ENCODE assay signal across 21 cellular contexts in genomic region chr18:55844373-55844772, GRCh38.
DNase-seq lines count a peak whose midpoint lies in the region; ATAC-seq and TF ChIP-seq lines count a peak whose summit lies in the region.
"Had no signal": no experiment of that assay in that cellular context is flagged by ENCODE, and none has a peak within 500 bp of the region (broad histone marks: within the 10 kb centered on the region; RNA-seq: fewer than 3 reads in every experiment).

No MANE protein-coding gene starts in this region.

- H2BK120ac ChIP-seq in IMR-90 (ENCODE audit: low read depth, low read length) (no peak overlapping the region), trophoblast cell (ENCODE audit: insufficient read depth, low read length, poor library complexity) (no peak overlapping the region)

- CTCF ChIA-PET in IMR-90 (lab: Yijun Ruan, JAX) (interaction anchor here (0.7 kb wide), 1 partner anchor 9 kb away, joined by 3 read pairs; no protein-coding TSS in a partner anchor), PC-3 (lab: Charles Lee) (interaction anchor here (0.5 kb wide), 1 partner anchor 424 kb away, joined by 5 read pairs; no protein-coding TSS in a partner anchor)

- H3K27me3 ChIP-seq in IMR-90 (ENCODE audit: control insufficient read depth, insufficient read depth, low read length) (no peaks in the 10 kb centered on the region), PC-3 (ENCODE audit: low read length) (no peaks in the 10 kb centered on the region), trophoblast cell (ENCODE audit: insufficient read depth, low read length) (no peaks in the 10 kb centered on the region)

- H3K4me2 ChIP-seq in IMR-90 (ENCODE audit: low read depth, low read length), result no peak overlapping the region
- no peak overlapping the region for H3K4me2 ChIP-seq in PC-3 (ENCODE audit: low read length)
- no peak overlapping the region for H3K4me2 ChIP-seq in trophoblast cell (ENCODE audit: low read length)

- TF ChIP-seq POLR2A in IMR-90 (IDR thresholded peaks at IDR 0.05; ENCODE audit: low read depth, low read length), result no peak

- no peak overlapping the region for H2BK15ac ChIP-seq in IMR-90 (ENCODE audit: low read depth, low read length)

- no peak overlapping the region for H3K56ac ChIP-seq in IMR-90 (ENCODE audit: extremely low read depth, insufficient read depth, low read length)

- no peak overlapping the region for H3K9ac ChIP-seq in IMR-90 (ENCODE audit: low read depth, low read length)
- H3K9ac ChIP-seq in PC-3 (ENCODE audit: low read length), result no peak overlapping the region
- H3K9ac ChIP-seq in trophoblast cell (ENCODE audit: low read length), result no peak overlapping the region

- no peak overlapping the region for H3K23ac ChIP-seq in IMR-90 (ENCODE audit: low read depth, low read length)
- no peak overlapping the region for H3K23ac ChIP-seq in trophoblast cell (ENCODE audit: low read length)

- H3K79me1 ChIP-seq in IMR-90 (ENCODE audit: low read depth in 1 of 2, low read length in 2 of 2) (no peaks in the 10 kb centered on the region), trophoblast cell (ENCODE audit: low read length) (peaks cover 2% of the 10 kb centered on the region)

- H2AFZ ChIP-seq in IMR-90 (replicated peaks; ENCODE audit: low read length, poor library complexity) (no peak overlapping the region), PC-3 (ENCODE audit: low read length) (no peak overlapping the region), trophoblast cell (ENCODE audit: insufficient read depth, low read length, poor library complexity) (no peak overlapping the region)

- H2BK5ac ChIP-seq in IMR-90 (ENCODE audit: low read depth, low read length, poor library complexity, severe bottlenecking) (no peak overlapping the region), trophoblast cell (ENCODE audit: low read depth, low read length, poor library complexity) (no peak overlapping the region)

- H3K14ac ChIP-seq in IMR-90 (replicated peaks; ENCODE audit: low read depth, low read length) (no peak overlapping the region), trophoblast cell (ENCODE audit: low read length) (no peak overlapping the region)

- ATAC-seq in IMR-90 (ENCODE audit: low read depth) (no peak), PC-3 (peak; percentile 67), GM21447 (IDR thresholded peaks at IDR 0.05; ENCODE audit: unreplicated experiment) (no peak)
- ATAC-seq: CD8-positive, alpha-beta T cell had no signal

- no peaks in the 10 kb centered on the region for H3K36me3 ChIP-seq in IMR-90 (ENCODE audit: control insufficient read depth, insufficient read depth, low read length)
- H3K36me3 ChIP-seq in PC-3 (ENCODE audit: low read depth, low read length), result no peaks in the 10 kb centered on the region
- H3K36me3 ChIP-seq in trophoblast cell (ENCODE audit: control insufficient read depth in 1 of 2, insufficient read depth in 2 of 2, low read length in 2 of 2), result no peaks in the 10 kb centered on the region

- no peak overlapping the region for H2BK20ac ChIP-seq in IMR-90 (ENCODE audit: low read depth, low read length)

- H3K18ac ChIP-seq in IMR-90 (ENCODE audit: low read depth, low read length) (no peak overlapping the region), trophoblast cell (ENCODE audit: low read length) (no peak overlapping the region)

- no peak overlapping the region for H2AK9ac ChIP-seq in IMR-90 (replicated peaks; ENCODE audit: low read depth, low read length, poor library complexity)

- H3K4ac ChIP-seq in IMR-90 (ENCODE audit: low read depth, low read length), result no peak overlapping the region
- no peak overlapping the region for H3K4ac ChIP-seq in trophoblast cell (ENCODE audit: low read depth, low read length)

- TF ChIP-seq RAD21 in IMR-90 (IDR thresholded peaks at IDR 0.05; ENCODE audit: low read length), result no peak

- H4K12ac ChIP-seq in trophoblast cell (ENCODE audit: low read depth, low read length), result no peak overlapping the region

- intact Hi-C loops in IMR-90 (cut with micrococcal nuclease) (no loop called here), PC-3 (cut with micrococcal nuclease) (no loop called here)

- no peak overlapping the region for H4K8ac ChIP-seq in IMR-90 (ENCODE audit: low read depth in 2 of 2, low read length in 2 of 2)
- no peak overlapping the region for H4K8ac ChIP-seq in trophoblast cell (ENCODE audit: low read depth, low read length)

- POLR2A ChIA-PET in IMR-90 (lab: Charles Lee; ENCODE audit: unreplicated experiment), result no interaction called here
- POLR2A ChIA-PET in PC-3 (lab: Charles Lee; ENCODE audit: unreplicated experiment), result interaction anchor here (0.6 to 0.7 kb wide), 2 partner anchors 13 to 81 kb away, joined by 4 to 5 read pairs; no protein-coding TSS in a partner anchor

- H4K20me1 ChIP-seq in IMR-90 (ENCODE audit: insufficient read depth, low read length), result no peaks in the 10 kb centered on the region
- H4K20me1 ChIP-seq in PC-3 (ENCODE audit: low read length), result no peaks in the 10 kb centered on the region

- H3K27ac ChIP-seq in IMR-90 (ENCODE audit: insufficient read depth, low read length), result no peak overlapping the region
- H3K27ac ChIP-seq in PC-3 (ENCODE audit: low read length), result no peak overlapping the region
- H3K27ac ChIP-seq in trophoblast cell (ENCODE audit: low read depth, low read length), result peak overlapping the region; percentile 16
- H3K27ac ChIP-seq: C4-2B, HL-60, SK-N-MC had no signal

- H3K4me1 ChIP-seq in IMR-90 (ENCODE audit: control insufficient read depth, insufficient read depth, low read length) (peaks cover 5% of the 10 kb centered on the region), PC-3 (ENCODE audit: insufficient read depth, low read length) (peaks cover 19% of the 10 kb centered on the region; the same call in 1 of the 2 replicates), trophoblast cell (ENCODE audit: control insufficient read depth in 1 of 2, insufficient read depth in 2 of 2, low read length in 2 of 2) (peaks cover 0 to 5% of the 10 kb centered on the region in 2 experiments)
- H3K4me1 ChIP-seq: Caco-2 had no signal

- H3K79me2 ChIP-seq in PC-3 (ENCODE audit: low read length), result no peaks in the 10 kb centered on the region
- no peaks in the 10 kb centered on the region for H3K79me2 ChIP-seq in trophoblast cell (ENCODE audit: control insufficient read depth, insufficient read depth, low read length, poor library complexity)

- no peak overlapping the region for H2BK12ac ChIP-seq in trophoblast cell (ENCODE audit: low read length)

- H3K9me1 ChIP-seq in IMR-90 (ENCODE audit: insufficient read depth, low read length), result no peaks in the 10 kb centered on the region

- peak; percentile 37 for DNase-seq in IMR-90
- peak; percentile 18 for DNase-seq in PC-3
- peak; percentile 23 for DNase-seq in dedifferentiated amniotic fluid mesenchymal stem cell (ENCODE audit: extremely low spot score)
- no peak for DNase-seq in trophoblast cell
- no peak for DNase-seq in activated CD4-positive, CD25-positive, alpha-beta regulatory T cell (lab: John Stamatoyannopoulos, UW)
- DNase-seq in stimulated activated naive CD4-positive, alpha-beta T cell treated with Interleukin-2 at 50 U/mL for 16 hours (lab: John Stamatoyannopoulos, UW), result no peak
- DNase-seq: Caco-2; CD8-positive, alpha-beta T cell; DMS79; GF-D8; NCI-H146; NCI-H1930; NCI-H2107; NCI-H226; NCI-H510A; OCI-M1; SIG-M5 had no signal

- H2AK5ac ChIP-seq in IMR-90 (ENCODE audit: low read depth, low read length) (no peak overlapping the region), trophoblast cell (ENCODE audit: low read length) (no peak overlapping the region)

- peaks cover 8% of the 10 kb centered on the region; the same call in 1 of the 2 replicates for H3K9me3 ChIP-seq in IMR-90 (ENCODE audit: control insufficient read depth, insufficient read depth, low read length)
- no peaks in the 10 kb centered on the region for H3K9me3 ChIP-seq in PC-3 (ENCODE audit: low read length)
- H3K9me3 ChIP-seq in trophoblast cell (ENCODE audit: insufficient read depth, low read depth, low read length), result peaks cover 4% of the 10 kb centered on the region
- H3K9me3 ChIP-seq: Caco-2 had no signal

- no peaks in the 10 kb centered on the region for H3K9me2 ChIP-seq in PC-3 (replicated peaks; ENCODE audit: low read length)

- H4K5ac ChIP-seq in IMR-90 (ENCODE audit: low read depth, low read length), result no peak overlapping the region; the same call in 1 of the 2 replicates

- H3K4me3 ChIP-seq in IMR-90 (ENCODE audit: insufficient read depth, low read depth, low read length), result no peak overlapping the region
- H3K4me3 ChIP-seq in PC-3 (ENCODE audit: low read length), result no peak overlapping the region
- H3K4me3 ChIP-seq in trophoblast cell (ENCODE audit: low read depth, low read length), result no peak overlapping the region
- H3K4me3 ChIP-seq: SK-N-MC had no signal

- no CpG with 5 or more reads among the region's 4 CpGs for WGBS in IMR-90 (ENCODE audit: extremely low coverage in 2 of 2, insufficient read length in 1 of 2), 2 experiments
- WGBS in trophoblast cell (ENCODE audit: extremely low coverage, insufficient coverage, insufficient read length), result no CpG with 5 or more reads among the region's 4 CpGs

- dilution Hi-C loops in IMR-90 (cut with HindIII; ENCODE audit: low sequenced_read_pairs, unreplicated experiment), result no loop called here

- no peak for TF ChIP-seq CTCF in IMR-90 (conservative IDR thresholded peaks at IDR 0.05; ENCODE audit: low read depth, low read length)
- TF ChIP-seq CTCF in PC-3 (conservative IDR thresholded peaks at IDR 0.05; ENCODE audit: low read depth, low read length), result no peak

- BruUV-seq in IMR-90 (replicated peaks; lab: Mats Ljungman, UMichigan) (no TSS peak), PC-3 (replicated peaks; lab: Mats Ljungman, UMichigan) (no TSS peak)

- in situ Hi-C loops in IMR-90 (cut with MboI; ENCODE audit: low sequenced_read_pairs), result no loop called here

- H4K91ac ChIP-seq in IMR-90 (ENCODE audit: insufficient read depth, low read depth, low read length) (no peak overlapping the region), trophoblast cell (ENCODE audit: low read depth, low read length) (no peak overlapping the region)

- H3F3A ChIP-seq in PC-3 (ENCODE audit: low read length, unreplicated experiment), result no peaks in the 10 kb centered on the region

TF ChIP-seq in IMR-90, 13 proteins besides CTCF, POLR2A, EP300 and RAD21:
- TF ChIP-seq ELK1 (IDR thresholded peaks at IDR 0.05; ENCODE audit: borderline replicate concordance, low read depth, low read length), result no peak
- no peak for TF ChIP-seq BHLHE40 (IDR thresholded peaks at IDR 0.05; ENCODE audit: low read depth, low read length)
- TF ChIP-seq MAZ (IDR thresholded peaks at IDR 0.05; ENCODE audit: borderline replicate concordance, low read depth, low read length), result no peak
- no peak for TF ChIP-seq SMC3 (IDR thresholded peaks at IDR 0.05; ENCODE audit: low read depth, low read length)
- no peak for TF ChIP-seq FOS (IDR thresholded peaks at IDR 0.05; ENCODE audit: low read depth, low read length)

Comparison
In these comparisons a context has a peak if more than half of its experiments do, and no peak if none do; other contexts are left out.
1. DNase-seq: peak in IMR-90 (single experiment), PC-3 (single experiment) and dedifferentiated amniotic fluid mesenchymal stem cell (single experiment); none in trophoblast cell (0 of 2), activated CD4-positive, CD25-positive, alpha-beta regulatory T cell (0 of 4) and stimulated activated naive CD4-positive, alpha-beta T cell treated with Interleukin-2 at 50 U/mL for 16 hours (single experiment).